ENCODE assay signal across 21 cellular contexts in the genomic region with DNA sequence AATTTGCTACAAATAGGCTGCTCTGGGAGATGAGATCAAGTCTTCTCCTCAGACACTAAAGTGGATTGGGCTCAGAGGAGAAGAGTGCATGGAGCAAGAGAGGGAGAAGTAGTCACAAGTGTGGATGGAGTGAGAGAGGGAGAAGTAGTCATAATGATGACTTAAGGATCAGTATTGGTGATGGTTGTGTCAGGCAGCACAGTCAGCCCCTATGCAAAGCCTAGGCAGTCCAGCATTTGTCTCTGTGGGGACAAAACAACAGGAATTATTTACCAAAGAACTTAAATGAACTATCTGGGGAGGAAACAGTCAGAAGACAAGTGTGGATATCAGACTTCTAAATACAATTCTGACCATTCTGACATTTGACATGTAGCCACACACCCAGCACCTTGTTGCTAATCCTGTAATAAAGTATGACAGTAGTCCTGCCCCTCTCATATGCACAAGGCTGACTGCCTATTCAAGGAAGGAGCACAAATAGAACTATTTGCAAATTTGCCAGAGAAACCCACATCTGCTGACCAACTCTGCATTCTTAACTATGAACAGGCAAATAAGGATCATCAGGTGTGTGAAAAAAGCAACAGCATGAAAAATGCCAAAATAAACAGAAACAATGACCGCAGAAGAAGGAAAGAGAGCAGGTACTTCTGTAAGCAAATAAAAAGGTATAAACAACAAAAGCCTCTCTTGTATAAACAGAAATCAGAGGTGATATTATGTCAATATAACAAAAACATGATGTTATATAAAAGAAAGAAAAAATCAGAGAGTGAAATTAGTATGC.
DNase-seq lines count a peak whose midpoint lies in the region; ATAC-seq, FAIRE-seq and TF ChIP-seq lines count a peak whose summit lies in the region.
"Had no signal": no experiment of that assay in that cellular context is flagged by ENCODE, and none has a peak within 500 bp of the region (broad histone marks: within the 10 kb centered on the region; RNA-seq: fewer than 3 reads in every experiment).

No MANE protein-coding gene starts in this region.

- H3K4ac ChIP-seq in IMR-90 (ENCODE audit: low read depth, low read length) = peak overlapping the region; percentile 69

- H2AFZ ChIP-seq in IMR-90 (replicated peaks; ENCODE audit: low read length, poor library complexity) (peak overlapping the region; percentile 50), astrocyte (ENCODE audit: low read depth, low read length) (peak overlapping the region; percentile 13)

- H3K4me1 Mint-ChIP-seq in astrocyte (ENCODE audit: low read depth, unreplicated experiment) (peaks cover 5% of the 10 kb centered on the region), MCF 10A (ENCODE audit: insufficient read depth, unreplicated experiment) (peaks cover 11% of the 10 kb centered on the region)
- H3K4me1 Mint-ChIP-seq: activated naive CD4-positive, alpha-beta T cell treated with anti-CD3 and anti-CD28 coated beads, Interleukin-2, amount 50 U/mL, for 24 hours; CD4-positive, CD25-positive, alpha-beta regulatory T cell had no signal

- no CpG with 5 or more reads among the region's 1 CpG for WGBS in IMR-90 (ENCODE audit: extremely low coverage in 2 of 2, insufficient read length in 1 of 2), 2 experiments

- peak overlapping the region; percentile 68 for H4K8ac ChIP-seq in IMR-90 (ENCODE audit: low read depth in 2 of 2, low read length in 2 of 2)

- H3K4me3 ChIP-seq in AG10803 (ENCODE audit: low read length) = no peak overlapping the region
- H3K4me3 ChIP-seq in IMR-90 (ENCODE audit: insufficient read depth, low read depth, low read length) = no peak overlapping the region
- H3K4me3 ChIP-seq in astrocyte (ENCODE audit: insufficient read depth, low read depth, low read length) = no peak overlapping the region
- H3K4me3 ChIP-seq: gastroesophageal sphincter, left ventricle myocardium inferior had no signal

- peak overlapping the region; percentile 11; the same call in 1 of the 2 replicates for H3K23ac ChIP-seq in IMR-90 (ENCODE audit: low read depth, low read length)

- H3K4me2 ChIP-seq in IMR-90 (ENCODE audit: low read depth, low read length) = no peak overlapping the region
- H3K4me2 ChIP-seq in astrocyte (ENCODE audit: low read length) = no peak overlapping the region

- H3K27ac Mint-ChIP-seq in astrocyte (ENCODE audit: unreplicated experiment) (no peak overlapping the region), MCF 10A (ENCODE audit: low read depth, unreplicated experiment) (no peak overlapping the region)
- no peak overlapping the region for H3K27ac Mint-ChIP-seq in activated naive CD4-positive, alpha-beta T cell treated with anti-CD3 and anti-CD28 coated beads, Interleukin-2, amount 50 U/mL, for 72 hours
- H3K27ac Mint-ChIP-seq: activated naive CD4-positive, alpha-beta T cell treated with anti-CD3 and anti-CD28 coated beads, Interleukin-2, amount 50 U/mL, for 24 hours; brain; CD4-positive, CD25-positive, alpha-beta regulatory T cell; dendritic cell treated with granulocyte-macrophage colony-stimulating factor and Interleukin-4, amounts not matched to agents 40 ng/mL and 50 ng/mL, for 4 days had no signal

- peak overlapping the region; percentile 88 for H2BK20ac ChIP-seq in IMR-90 (ENCODE audit: low read depth, low read length)

- H2BK120ac ChIP-seq in IMR-90 (ENCODE audit: low read depth, low read length) = peak overlapping the region; percentile 91

- peak overlapping the region; percentile 1 for H2AK9ac ChIP-seq in IMR-90 (replicated peaks; ENCODE audit: low read depth, low read length, poor library complexity)

- POLR2A ChIA-PET in IMR-90 (lab: Charles Lee; ENCODE audit: unreplicated experiment) = no interaction called here
- POLR2A ChIA-PET in MCF 10A (lab: Yijun Ruan, JAX) = interaction anchor here (0.7 kb wide), 1 partner anchor 31 kb away, joined by 3 read pairs; no protein-coding TSS in a partner anchor

- TF ChIP-seq CTCF in AG10803 (conservative IDR thresholded peaks at IDR 0.05; ENCODE audit: low read length) (no peak), IMR-90 (conservative IDR thresholded peaks at IDR 0.05; ENCODE audit: low read depth, low read length) (no peak), astrocyte (IDR thresholded peaks at IDR 0.05; ENCODE audit: insufficient read depth, low read depth, low read length) (no peak), MCF 10A (IDR thresholded peaks at IDR 0.05; ENCODE audit: unreplicated experiment) (no peak)

- H3K9me3 Mint-ChIP-seq in astrocyte (ENCODE audit: unreplicated experiment) (no peaks in the 10 kb centered on the region), MCF 10A (ENCODE audit: unreplicated experiment) (no peaks in the 10 kb centered on the region)
- peaks cover 4 to 10% of the 10 kb centered on the region in 2 donors for H3K9me3 Mint-ChIP-seq in activated naive CD4-positive, alpha-beta T cell treated with anti-CD3 and anti-CD28 coated beads, Interleukin-2, amount 50 U/mL, for 72 hours
- H3K9me3 Mint-ChIP-seq: brain; dendritic cell treated with granulocyte-macrophage colony-stimulating factor and Interleukin-4, amounts not matched to agents 40 ng/mL and 50 ng/mL, for 4 days had no signal

- peaks cover 3% of the 10 kb centered on the region for H3K9me1 ChIP-seq in IMR-90 (ENCODE audit: insufficient read depth, low read length)

- H3K79me2 ChIP-seq in astrocyte (ENCODE audit: insufficient read depth, low read length) = no peaks in the 10 kb centered on the region

- DNase-seq in AG10803 (ENCODE audit: low read depth) (peak; percentile 12), IMR-90 (peak; percentile 11), astrocyte (ENCODE audit: low read depth) (peak; percentile 54), iPS-NIHi11 (ENCODE audit: low spot score) (no peak), MCF 10A (ENCODE audit: unreplicated experiment) (no peak)
- DNase-seq in activated naive CD4-positive, alpha-beta T cell treated with anti-CD3 and anti-CD28 coated beads, Interleukin-2, amount 50 U/mL, for 72 hours (ENCODE audit: low spot score in 2 of 2) = no peak
- DNase-seq: activated CD4-positive, alpha-beta T cell treated with anti-CD3 and anti-CD28 coated beads, Interleukin-2, amount 50 U/mL, for 48 hours; activated T-cell treated with anti-CD3 and anti-CD28 coated beads, Interleukin-2, amount 50 U/mL, for 1 hour; CD4-positive, CD25-positive, alpha-beta regulatory T cell; left ventricle myocardium inferior; NCI-H2107; stimulated activated CD4-positive, alpha-beta T cell treated with anti-CD3 and anti-CD28 coated beads, Interleukin-2, amount 100 ng/mL, for 48 hours had no signal

- peak; percentile 13 for ATAC-seq in GM19452 (IDR thresholded peaks at IDR 0.05; ENCODE audit: unreplicated experiment)
- ATAC-seq in IMR-90 (ENCODE audit: low read depth) = peak; percentile 22
- ATAC-seq in activated naive CD4-positive, alpha-beta T cell treated with anti-CD3 and anti-CD28 coated beads, Interleukin-2, amount 50 U/mL, for 72 hours = no peak
- no peak for ATAC-seq in GM21390 (IDR thresholded peaks at IDR 0.05; ENCODE audit: unreplicated experiment)
- ATAC-seq: gastroesophageal sphincter, HCT116 had no signal

- H3K56ac ChIP-seq in IMR-90 (ENCODE audit: extremely low read depth, insufficient read depth, low read length) = peak overlapping the region; percentile 0

- no peak for FAIRE-seq in astrocyte (lab: Jason Lieb, UNC)

- peak overlapping the region; percentile 26 for H4K5ac ChIP-seq in IMR-90 (ENCODE audit: low read depth, low read length)

- no peaks in the 10 kb centered on the region for H3K9me3 ChIP-seq in IMR-90 (ENCODE audit: control insufficient read depth, insufficient read depth, low read length)
- no peaks in the 10 kb centered on the region for H3K9me3 ChIP-seq in astrocyte (ENCODE audit: insufficient read depth, low read depth, low read length)
- H3K9me3 ChIP-seq: gastroesophageal sphincter, left ventricle myocardium inferior had no signal

- no peak overlapping the region for H3K27ac ChIP-seq in IMR-90 (ENCODE audit: insufficient read depth, low read length)
- no peak overlapping the region for H3K27ac ChIP-seq in astrocyte (ENCODE audit: low read depth, low read length)
- H3K27ac ChIP-seq: gastroesophageal sphincter, left ventricle myocardium inferior, RWPE1, VCaP had no signal

- H4K91ac ChIP-seq in IMR-90 (ENCODE audit: insufficient read depth, low read depth, low read length) = peak overlapping the region; percentile 86

- H3K36me3 Mint-ChIP-seq in astrocyte (ENCODE audit: low read depth, unreplicated experiment) = no peaks in the 10 kb centered on the region
- H3K36me3 Mint-ChIP-seq in MCF 10A (ENCODE audit: insufficient read depth, unreplicated experiment) = no peaks in the 10 kb centered on the region
- H3K36me3 Mint-ChIP-seq in activated naive CD4-positive, alpha-beta T cell treated with anti-CD3 and anti-CD28 coated beads, Interleukin-2, amount 50 U/mL, for 72 hours = no peaks in the 10 kb centered on the region
- H3K36me3 Mint-ChIP-seq: activated naive CD4-positive, alpha-beta T cell treated with anti-CD3 and anti-CD28 coated beads, Interleukin-2, amount 50 U/mL, for 24 hours; brain; CD4-positive, CD25-positive, alpha-beta regulatory T cell had no signal

- peak overlapping the region; percentile 36 for H2BK5ac ChIP-seq in IMR-90 (ENCODE audit: low read depth, low read length, poor library complexity, severe bottlenecking)

- H3K9ac ChIP-seq in IMR-90 (ENCODE audit: low read depth, low read length) = no peak overlapping the region
- no peak overlapping the region for H3K9ac ChIP-seq in astrocyte (ENCODE audit: low read length)

- H3K4me1 ChIP-seq in IMR-90 (ENCODE audit: control insufficient read depth, insufficient read depth, low read length) (peaks cover 5% of the 10 kb centered on the region), astrocyte (ENCODE audit: insufficient read depth, low read length) (peaks cover 6% of the 10 kb centered on the region)
- H3K4me1 ChIP-seq: left ventricle myocardium inferior had no signal

- H3K36me3 ChIP-seq in IMR-90 (ENCODE audit: control insufficient read depth, insufficient read depth, low read length) (no peaks in the 10 kb centered on the region), astrocyte (ENCODE audit: insufficient read depth, low read length) (no peaks in the 10 kb centered on the region)
- H3K36me3 ChIP-seq: gastroesophageal sphincter, left ventricle myocardium inferior had no signal

- intact Hi-C loops in IMR-90 (cut with micrococcal nuclease) = no loop called here
- intact Hi-C loops in MCF 10A (cut with micrococcal nuclease) = no loop called here

- CTCF ChIA-PET in IMR-90 (lab: Yijun Ruan, JAX) = no interaction called here
- CTCF ChIA-PET in MCF 10A (lab: Yijun Ruan, JAX) = no interaction called here

- H2AK5ac ChIP-seq in IMR-90 (ENCODE audit: low read depth, low read length) = peak overlapping the region; percentile 32

- H3K27me3 ChIP-seq in IMR-90 (ENCODE audit: control insufficient read depth, insufficient read depth, low read length) (no peaks in the 10 kb centered on the region), astrocyte (ENCODE audit: insufficient read depth, low read length) (no peaks in the 10 kb centered on the region)
- H3K27me3 ChIP-seq: gastroesophageal sphincter had no signal

- TF ChIP-seq RAD21 in IMR-90 (IDR thresholded peaks at IDR 0.05; ENCODE audit: low read length) = no peak

- TF ChIP-seq POLR2A in IMR-90 (IDR thresholded peaks at IDR 0.05; ENCODE audit: low read depth, low read length) = no peak

- in situ Hi-C loops in IMR-90 (cut with MboI; ENCODE audit: low sequenced_read_pairs) = no loop called here

- BruUV-seq in IMR-90 (replicated peaks; lab: Mats Ljungman, UMichigan) (no TSS peak), MCF 10A (replicated peaks; lab: Mats Ljungman, UMichigan) (no TSS peak)

- H4K20me1 ChIP-seq in IMR-90 (ENCODE audit: insufficient read depth, low read length) (no peaks in the 10 kb centered on the region), astrocyte (ENCODE audit: insufficient read depth, low read length) (no peaks in the 10 kb centered on the region)

- dilution Hi-C loops in IMR-90 (cut with HindIII; ENCODE audit: low sequenced_read_pairs, unreplicated experiment) = no loop called here

- H2BK15ac ChIP-seq in IMR-90 (ENCODE audit: low read depth, low read length) = peak overlapping the region; percentile 93; the same call in 2 of the 3 replicates

- H3K27me3 Mint-ChIP-seq in astrocyte (ENCODE audit: low read depth, unreplicated experiment) (no peaks in the 10 kb centered on the region), MCF 10A (ENCODE audit: insufficient read depth, unreplicated experiment) (no peaks in the 10 kb centered on the region)
- H3K27me3 Mint-ChIP-seq: activated naive CD4-positive, alpha-beta T cell treated with anti-CD3 and anti-CD28 coated beads, Interleukin-2, amount 50 U/mL, for 24 hours; brain; CD4-positive, CD25-positive, alpha-beta regulatory T cell; dendritic cell treated with granulocyte-macrophage colony-stimulating factor and Interleukin-4, amounts not matched to agents 40 ng/mL and 50 ng/mL, for 4 days had no signal

- H3K14ac ChIP-seq in IMR-90 (replicated peaks; ENCODE audit: low read depth, low read length) = peak overlapping the region; percentile 80

- no peak overlapping the region for H3K4me3 Mint-ChIP-seq in astrocyte (ENCODE audit: unreplicated experiment)
- no peak overlapping the region for H3K4me3 Mint-ChIP-seq in MCF 10A (ENCODE audit: unreplicated experiment)
- H3K4me3 Mint-ChIP-seq: activated naive CD4-positive, alpha-beta T cell treated with anti-CD3 and anti-CD28 coated beads, Interleukin-2, amount 50 U/mL, for 24 hours; brain; CD4-positive, CD25-positive, alpha-beta regulatory T cell; dendritic cell treated with granulocyte-macrophage colony-stimulating factor and Interleukin-4, amounts not matched to agents 40 ng/mL and 50 ng/mL, for 4 days had no signal

- peak overlapping the region; percentile 79; the same call in 1 of the 2 replicates for H3K18ac ChIP-seq in IMR-90 (ENCODE audit: low read depth, low read length)

- H3K79me1 ChIP-seq in IMR-90 (ENCODE audit: low read depth in 1 of 2, low read length in 2 of 2) = no peaks in the 10 kb centered on the region

Comparison
In these comparisons a context has a peak if more than half of its experiments do, and no peak if none do; other contexts are left out.
1. DNase-seq: peak in AG10803 (single experiment), IMR-90 (single experiment) and astrocyte (single experiment); none in iPS-NIHi11 (single experiment), MCF 10A (single experiment) and activated naive CD4-positive, alpha-beta T cell treated with anti-CD3 and anti-CD28 coated beads, Interleukin-2, amount 50 U/mL, for 72 hours (0 of 2).
2. ATAC-seq: peak in GM19452 (single experiment) and IMR-90 (single experiment); none in activated naive CD4-positive, alpha-beta T cell treated with anti-CD3 and anti-CD28 coated beads, Interleukin-2, amount 50 U/mL, for 72 hours (0 of 2) and GM21390 (single experiment).